ENCODE assay signal across 8 cellular contexts in genomic region chr4:762211-763190, GRCh38. TPM values are rescaled to one million over a fixed set of nuclear protein-coding genes. Genes with fewer than 3 reads are reported as not detected.
DNase-seq lines count a peak whose midpoint lies in the region; ATAC-seq and TF ChIP-seq lines count a peak whose summit lies in the region.

No MANE protein-coding gene starts in this region.

- TF ChIP-seq POLR2A in breast epithelium (IDR thresholded peaks at IDR 0.05) = no peak

- H3K27ac Mint-ChIP-seq in Calu3 (ENCODE audit: unreplicated experiment) = peak overlapping the region; percentile 52

- no peaks in the 10 kb centered on the region for H3K4me1 ChIP-seq in breast epithelium

- no peak for DNase-seq in Calu3
- peak; percentile 41 for DNase-seq in HT-29 (ENCODE audit: low spot score)
- DNase-seq in breast epithelium (ENCODE audit: low spot score in 2 of 2) = no peak
- DNase-seq in midbrain (lab: John Stamatoyannopoulos, UW) = peak; percentile 21
- no peak for DNase-seq in HPDE6-E6E7 (ENCODE audit: extremely low spot score)
- no peak for DNase-seq in activated T-cell treated with anti-CD3 and anti-CD28 coated beads, Interleukin-2, amount 50 U/mL, for 1 hour

- no peaks in the 10 kb centered on the region for H3K4me1 Mint-ChIP-seq in Calu3 (ENCODE audit: low read depth, unreplicated experiment)

- H3K27me3 Mint-ChIP-seq in Calu3 (ENCODE audit: unreplicated experiment) = peaks cover 12% of the 10 kb centered on the region

- no peaks in the 10 kb centered on the region for H3K36me3 ChIP-seq in breast epithelium

- intact Hi-C loops in Calu3 (cut with micrococcal nuclease; ENCODE audit: unreplicated experiment) (no loop called here), breast epithelium (cut with DNase I; ENCODE audit: low total_unique reads) (no loop called here)

- CTCF ChIA-PET in Calu3 (lab: Charles Lee) = interaction anchor here (0.7 kb wide), 1 partner anchor 12 kb away, joined by 4 read pairs; no protein-coding TSS in a partner anchor

- H3K27ac ChIP-seq in breast epithelium = no peak overlapping the region

- no peak for ATAC-seq in HG03095 (IDR thresholded peaks at IDR 0.05; ENCODE audit: unreplicated experiment)
- no peak for ATAC-seq in HG03469 (IDR thresholded peaks at IDR 0.05; ENCODE audit: unreplicated experiment)

- no peaks in the 10 kb centered on the region for H3K27me3 ChIP-seq in breast epithelium

- H3K36me3 Mint-ChIP-seq in Calu3 (ENCODE audit: insufficient read depth, unreplicated experiment) = peaks cover 90% of the 10 kb centered on the region

- TF ChIP-seq CTCF in Calu3 (IDR thresholded peaks at IDR 0.05; ENCODE audit: unreplicated experiment) = no peak
- TF ChIP-seq CTCF in breast epithelium (IDR thresholded peaks at IDR 0.05) = peak in 2 of 3 donors; percentile 19 to 47

- H3K9me3 ChIP-seq in breast epithelium = no peaks in the 10 kb centered on the region

- BruUV-seq in Calu3 (replicated peaks; lab: Mats Ljungman, UMichigan) = TSS peak; percentile 16

- H3K4me3 ChIP-seq in breast epithelium = no peak overlapping the region

- H3K9me3 Mint-ChIP-seq in Calu3 (ENCODE audit: low read depth, unreplicated experiment) = peaks cover 5% of the 10 kb centered on the region

- no peak overlapping the region for H3K4me3 Mint-ChIP-seq in Calu3 (ENCODE audit: low read depth, unreplicated experiment)

RNA-seq across cellular contexts. Expression of gene PCGF3, which starts 56.9 kb away (rescaled TPM):
- total RNA-seq in Calu3 (2022) (29.5 and 30.0 TPM in 2 replicates), breast epithelium (10 to 100 TPM; 60.6 to 71.7 (median 69.4) TPM)
- 48.6 and 64.9 TPM in 2 replicates for total RNA-seq in HT-29 (2014; rRNA removed; shearing (Covaris generic))

Comparison
In these comparisons a context has a peak if more than half of its experiments do, and no peak if none do; other contexts are left out.
1. DNase-seq: peak in HT-29 (single experiment) and midbrain (single experiment); none in Calu3 (single experiment), breast epithelium (0 of 2), HPDE6-E6E7 (single experiment) and activated T-cell treated with anti-CD3 and anti-CD28 coated beads, Interleukin-2, amount 50 U/mL, for 1 hour (single experiment).